In the genomic region with DNA sequence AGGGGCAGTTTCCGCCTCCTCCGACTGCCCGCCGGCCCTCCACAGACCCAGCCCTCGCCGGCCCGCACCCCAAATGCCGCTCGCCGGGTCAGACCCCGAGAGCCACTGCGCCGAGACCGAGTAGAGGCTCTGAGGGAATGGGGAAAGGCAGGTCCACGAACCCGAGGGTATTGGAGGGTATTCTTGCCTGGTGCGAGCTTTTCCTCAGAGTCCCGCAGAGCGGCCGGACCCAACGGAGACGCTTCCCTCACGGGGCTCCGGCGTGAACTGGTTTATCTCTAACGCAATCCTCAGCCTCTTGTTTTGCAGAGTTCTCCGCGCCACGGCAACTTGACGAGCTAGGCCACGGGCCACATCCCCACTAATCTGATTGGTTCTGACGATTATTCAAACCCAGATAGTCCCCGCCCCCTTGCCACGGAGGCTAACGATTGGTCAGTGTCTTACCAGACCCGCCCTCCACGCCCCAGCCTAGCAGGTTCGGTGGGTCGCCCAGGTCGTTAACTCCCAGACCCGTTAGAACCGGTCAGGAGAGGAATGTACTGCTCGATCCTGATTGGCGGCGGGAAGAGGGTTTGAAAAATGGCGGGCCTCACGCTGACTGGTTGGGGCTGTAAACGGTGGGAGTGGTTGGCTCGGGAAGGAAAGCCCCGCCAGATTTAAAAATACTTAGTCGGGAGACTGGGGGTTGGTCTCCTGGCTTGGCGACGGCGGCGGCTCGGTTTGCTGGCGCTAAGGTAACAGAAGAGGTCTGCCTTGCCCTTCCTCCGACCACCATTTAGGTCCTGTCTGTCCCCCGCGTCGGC, we compare ENCODE assay signal across 1 cellular context.
TF ChIP-seq lines count a peak whose summit lies in the region.

A gene (minus strand): TSS at position 274 of the 806 bp plus-strand sequence. CDS start 709 bp downstream, outside the sequence.

TF ChIP-seq in K562, 482 proteins besides CTCF, POLR2A, EP300 and RAD21 (continued from another document and continues in another):
- TF ChIP-seq, protein P1, sequence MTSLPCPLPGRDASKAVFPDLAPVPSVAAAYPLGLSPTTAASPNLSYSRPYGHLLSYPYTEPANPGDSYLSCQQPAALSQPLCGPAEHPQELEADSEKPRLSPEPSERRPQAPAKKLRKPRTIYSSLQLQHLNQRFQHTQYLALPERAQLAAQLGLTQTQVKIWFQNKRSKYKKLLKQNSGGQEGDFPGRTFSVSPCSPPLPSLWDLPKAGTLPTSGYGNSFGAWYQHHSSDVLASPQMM (CRISPR knock-in tag; IDR thresholded peaks at IDR 0.05) = no peak
- TF ChIP-seq, protein P2, sequence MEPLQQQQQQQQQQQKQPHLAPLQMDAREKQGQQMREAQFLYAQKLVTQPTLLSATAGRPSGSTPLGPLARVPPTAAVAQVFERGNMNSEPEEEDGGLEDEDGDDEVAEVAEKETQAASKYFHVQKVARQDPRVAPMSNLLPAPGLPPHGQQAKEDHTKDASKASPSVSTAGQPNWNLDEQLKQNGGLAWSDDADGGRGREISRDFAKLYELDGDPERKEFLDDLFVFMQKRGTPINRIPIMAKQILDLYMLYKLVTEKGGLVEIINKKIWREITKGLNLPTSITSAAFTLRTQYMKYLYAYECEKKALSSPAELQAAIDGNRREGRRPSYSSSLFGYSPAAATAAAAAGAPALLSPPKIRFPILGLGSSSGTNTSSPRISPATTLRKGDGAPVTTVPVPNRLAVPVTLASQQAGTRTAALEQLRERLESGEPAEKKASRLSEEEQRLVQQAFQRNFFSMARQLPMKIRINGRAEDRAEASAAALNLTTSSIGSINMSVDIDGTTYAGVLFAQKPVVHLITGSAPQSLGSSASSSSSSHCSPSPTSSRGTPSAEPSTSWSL (CRISPR knock-in tag; IDR thresholded peaks at IDR 0.05; ENCODE audit: borderline replicate concordance) = no peak
- no peak for TF ChIP-seq MXI1 (IDR thresholded peaks at IDR 0.05; ENCODE audit: low read depth, low read length)
- TF ChIP-seq, protein P3, sequence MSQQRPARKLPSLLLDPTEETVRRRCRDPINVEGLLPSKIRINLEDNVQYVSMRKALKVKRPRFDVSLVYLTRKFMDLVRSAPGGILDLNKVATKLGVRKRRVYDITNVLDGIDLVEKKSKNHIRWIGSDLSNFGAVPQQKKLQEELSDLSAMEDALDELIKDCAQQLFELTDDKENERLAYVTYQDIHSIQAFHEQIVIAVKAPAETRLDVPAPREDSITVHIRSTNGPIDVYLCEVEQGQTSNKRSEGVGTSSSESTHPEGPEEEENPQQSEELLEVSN (IDR thresholded peaks at IDR 0.05; ENCODE audit: borderline replicate concordance in 1 of 2, extremely low read depth in 1 of 2, insufficient read depth in 1 of 2, insufficient read length in 1 of 2, low read depth in 1 of 2, low read length in 1 of 2, poor library complexity in 1 of 2, severe bottlenecking in 1 of 2) = peak; percentile 45 to 85
- no peak for TF ChIP-seq MTA1 (IDR thresholded peaks at IDR 0.05; ENCODE audit: borderline replicate concordance)
- TF ChIP-seq ZNF830 (CRISPR knock-in tag; IDR thresholded peaks at IDR 0.05) = peak; percentile 89
- TF ChIP-seq, protein P4, sequence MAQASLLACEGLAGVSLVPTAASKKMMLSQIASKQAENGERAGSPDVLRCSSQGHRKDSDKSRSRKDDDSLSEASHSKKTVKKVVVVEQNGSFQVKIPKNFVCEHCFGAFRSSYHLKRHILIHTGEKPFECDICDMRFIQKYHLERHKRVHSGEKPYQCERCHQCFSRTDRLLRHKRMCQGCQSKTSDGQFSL (CRISPR knock-in tag; IDR thresholded peaks at IDR 0.05) = no peak
- TF ChIP-seq, protein P4 (tag; IDR thresholded peaks at IDR 0.05) = no peak
- no peak for TF ChIP-seq MTA2 (IDR thresholded peaks at IDR 0.05; ENCODE audit: low read depth)
- TF ChIP-seq HDAC3 (IDR thresholded peaks at IDR 0.05; ENCODE audit: borderline replicate concordance, partially characterized antibody) = no peak
- TF ChIP-seq, protein P5, sequence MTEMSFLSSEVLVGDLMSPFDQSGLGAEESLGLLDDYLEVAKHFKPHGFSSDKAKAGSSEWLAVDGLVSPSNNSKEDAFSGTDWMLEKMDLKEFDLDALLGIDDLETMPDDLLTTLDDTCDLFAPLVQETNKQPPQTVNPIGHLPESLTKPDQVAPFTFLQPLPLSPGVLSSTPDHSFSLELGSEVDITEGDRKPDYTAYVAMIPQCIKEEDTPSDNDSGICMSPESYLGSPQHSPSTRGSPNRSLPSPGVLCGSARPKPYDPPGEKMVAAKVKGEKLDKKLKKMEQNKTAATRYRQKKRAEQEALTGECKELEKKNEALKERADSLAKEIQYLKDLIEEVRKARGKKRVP (CRISPR knock-in tag; IDR thresholded peaks at IDR 0.05) = peak; percentile 54; the same call in 1 of the 2 replicates
- TF ChIP-seq ZNF695 (CRISPR knock-in tag; IDR thresholded peaks at IDR 0.05) = no peak
- TF ChIP-seq, protein P6, sequence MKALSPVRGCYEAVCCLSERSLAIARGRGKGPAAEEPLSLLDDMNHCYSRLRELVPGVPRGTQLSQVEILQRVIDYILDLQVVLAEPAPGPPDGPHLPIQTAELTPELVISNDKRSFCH (CRISPR knock-in tag; IDR thresholded peaks at IDR 0.05) = no peak
- TF ChIP-seq, protein P6 (tag; IDR thresholded peaks at IDR 0.05) = peak; percentile 70; the same call in 1 of the 2 replicates
- TF ChIP-seq, protein P7, sequence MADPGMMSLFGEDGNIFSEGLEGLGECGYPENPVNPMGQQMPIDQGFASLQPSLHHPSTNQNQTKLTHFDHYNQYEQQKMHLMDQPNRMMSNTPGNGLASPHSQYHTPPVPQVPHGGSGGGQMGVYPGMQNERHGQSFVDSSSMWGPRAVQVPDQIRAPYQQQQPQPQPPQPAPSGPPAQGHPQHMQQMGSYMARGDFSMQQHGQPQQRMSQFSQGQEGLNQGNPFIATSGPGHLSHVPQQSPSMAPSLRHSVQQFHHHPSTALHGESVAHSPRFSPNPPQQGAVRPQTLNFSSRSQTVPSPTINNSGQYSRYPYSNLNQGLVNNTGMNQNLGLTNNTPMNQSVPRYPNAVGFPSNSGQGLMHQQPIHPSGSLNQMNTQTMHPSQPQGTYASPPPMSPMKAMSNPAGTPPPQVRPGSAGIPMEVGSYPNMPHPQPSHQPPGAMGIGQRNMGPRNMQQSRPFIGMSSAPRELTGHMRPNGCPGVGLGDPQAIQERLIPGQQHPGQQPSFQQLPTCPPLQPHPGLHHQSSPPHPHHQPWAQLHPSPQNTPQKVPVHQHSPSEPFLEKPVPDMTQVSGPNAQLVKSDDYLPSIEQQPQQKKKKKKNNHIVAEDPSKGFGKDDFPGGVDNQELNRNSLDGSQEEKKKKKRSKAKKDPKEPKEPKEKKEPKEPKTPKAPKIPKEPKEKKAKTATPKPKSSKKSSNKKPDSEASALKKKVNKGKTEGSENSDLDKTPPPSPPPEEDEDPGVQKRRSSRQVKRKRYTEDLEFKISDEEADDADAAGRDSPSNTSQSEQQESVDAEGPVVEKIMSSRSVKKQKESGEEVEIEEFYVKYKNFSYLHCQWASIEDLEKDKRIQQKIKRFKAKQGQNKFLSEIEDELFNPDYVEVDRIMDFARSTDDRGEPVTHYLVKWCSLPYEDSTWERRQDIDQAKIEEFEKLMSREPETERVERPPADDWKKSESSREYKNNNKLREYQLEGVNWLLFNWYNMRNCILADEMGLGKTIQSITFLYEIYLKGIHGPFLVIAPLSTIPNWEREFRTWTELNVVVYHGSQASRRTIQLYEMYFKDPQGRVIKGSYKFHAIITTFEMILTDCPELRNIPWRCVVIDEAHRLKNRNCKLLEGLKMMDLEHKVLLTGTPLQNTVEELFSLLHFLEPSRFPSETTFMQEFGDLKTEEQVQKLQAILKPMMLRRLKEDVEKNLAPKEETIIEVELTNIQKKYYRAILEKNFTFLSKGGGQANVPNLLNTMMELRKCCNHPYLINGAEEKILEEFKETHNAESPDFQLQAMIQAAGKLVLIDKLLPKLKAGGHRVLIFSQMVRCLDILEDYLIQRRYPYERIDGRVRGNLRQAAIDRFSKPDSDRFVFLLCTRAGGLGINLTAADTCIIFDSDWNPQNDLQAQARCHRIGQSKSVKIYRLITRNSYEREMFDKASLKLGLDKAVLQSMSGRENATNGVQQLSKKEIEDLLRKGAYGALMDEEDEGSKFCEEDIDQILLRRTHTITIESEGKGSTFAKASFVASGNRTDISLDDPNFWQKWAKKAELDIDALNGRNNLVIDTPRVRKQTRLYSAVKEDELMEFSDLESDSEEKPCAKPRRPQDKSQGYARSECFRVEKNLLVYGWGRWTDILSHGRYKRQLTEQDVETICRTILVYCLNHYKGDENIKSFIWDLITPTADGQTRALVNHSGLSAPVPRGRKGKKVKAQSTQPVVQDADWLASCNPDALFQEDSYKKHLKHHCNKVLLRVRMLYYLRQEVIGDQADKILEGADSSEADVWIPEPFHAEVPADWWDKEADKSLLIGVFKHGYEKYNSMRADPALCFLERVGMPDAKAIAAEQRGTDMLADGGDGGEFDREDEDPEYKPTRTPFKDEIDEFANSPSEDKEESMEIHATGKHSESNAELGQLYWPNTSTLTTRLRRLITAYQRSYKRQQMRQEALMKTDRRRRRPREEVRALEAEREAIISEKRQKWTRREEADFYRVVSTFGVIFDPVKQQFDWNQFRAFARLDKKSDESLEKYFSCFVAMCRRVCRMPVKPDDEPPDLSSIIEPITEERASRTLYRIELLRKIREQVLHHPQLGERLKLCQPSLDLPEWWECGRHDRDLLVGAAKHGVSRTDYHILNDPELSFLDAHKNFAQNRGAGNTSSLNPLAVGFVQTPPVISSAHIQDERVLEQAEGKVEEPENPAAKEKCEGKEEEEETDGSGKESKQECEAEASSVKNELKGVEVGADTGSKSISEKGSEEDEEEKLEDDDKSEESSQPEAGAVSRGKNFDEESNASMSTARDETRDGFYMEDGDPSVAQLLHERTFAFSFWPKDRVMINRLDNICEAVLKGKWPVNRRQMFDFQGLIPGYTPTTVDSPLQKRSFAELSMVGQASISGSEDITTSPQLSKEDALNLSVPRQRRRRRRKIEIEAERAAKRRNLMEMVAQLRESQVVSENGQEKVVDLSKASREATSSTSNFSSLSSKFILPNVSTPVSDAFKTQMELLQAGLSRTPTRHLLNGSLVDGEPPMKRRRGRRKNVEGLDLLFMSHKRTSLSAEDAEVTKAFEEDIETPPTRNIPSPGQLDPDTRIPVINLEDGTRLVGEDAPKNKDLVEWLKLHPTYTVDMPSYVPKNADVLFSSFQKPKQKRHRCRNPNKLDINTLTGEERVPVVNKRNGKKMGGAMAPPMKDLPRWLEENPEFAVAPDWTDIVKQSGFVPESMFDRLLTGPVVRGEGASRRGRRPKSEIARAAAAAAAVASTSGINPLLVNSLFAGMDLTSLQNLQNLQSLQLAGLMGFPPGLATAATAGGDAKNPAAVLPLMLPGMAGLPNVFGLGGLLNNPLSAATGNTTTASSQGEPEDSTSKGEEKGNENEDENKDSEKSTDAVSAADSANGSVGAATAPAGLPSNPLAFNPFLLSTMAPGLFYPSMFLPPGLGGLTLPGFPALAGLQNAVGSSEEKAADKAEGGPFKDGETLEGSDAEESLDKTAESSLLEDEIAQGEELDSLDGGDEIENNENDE (IDR thresholded peaks at IDR 0.05; ENCODE audit: low read depth, low read length) = no peak
- peak; percentile 59; the same call in 1 of the 2 replicates for TF ChIP-seq ERF (CRISPR knock-in tag; IDR thresholded peaks at IDR 0.05)
- TF ChIP-seq MAFG (tag; conservative IDR thresholded peaks at IDR 0.05) = no peak
- TF ChIP-seq MTF1 (CRISPR knock-in tag; IDR thresholded peaks at IDR 0.05; ENCODE audit: borderline replicate concordance) = no peak
- TF ChIP-seq SNIP1 (IDR thresholded peaks at IDR 0.05; ENCODE audit: low read depth) = peak; percentile 43; the same call in 1 of the 2 replicates
- peak; percentile 97 for TF ChIP-seq TAF7 (tag; IDR thresholded peaks at IDR 0.05)
- TF ChIP-seq NR2C2 (CRISPR knock-in tag; IDR thresholded peaks at IDR 0.05) = peak; percentile 53; the same call in 1 of the 2 replicates
- TF ChIP-seq NR2C2 (tag; IDR thresholded peaks at IDR 0.05) = peak; percentile 65
- TF ChIP-seq ZNF408 (CRISPR knock-in tag; IDR thresholded peaks at IDR 0.05; ENCODE audit: low read depth) = no peak
- no peak for TF ChIP-seq SMARCC2 (IDR thresholded peaks at IDR 0.05; ENCODE audit: low read depth)
- TF ChIP-seq, protein P8, sequence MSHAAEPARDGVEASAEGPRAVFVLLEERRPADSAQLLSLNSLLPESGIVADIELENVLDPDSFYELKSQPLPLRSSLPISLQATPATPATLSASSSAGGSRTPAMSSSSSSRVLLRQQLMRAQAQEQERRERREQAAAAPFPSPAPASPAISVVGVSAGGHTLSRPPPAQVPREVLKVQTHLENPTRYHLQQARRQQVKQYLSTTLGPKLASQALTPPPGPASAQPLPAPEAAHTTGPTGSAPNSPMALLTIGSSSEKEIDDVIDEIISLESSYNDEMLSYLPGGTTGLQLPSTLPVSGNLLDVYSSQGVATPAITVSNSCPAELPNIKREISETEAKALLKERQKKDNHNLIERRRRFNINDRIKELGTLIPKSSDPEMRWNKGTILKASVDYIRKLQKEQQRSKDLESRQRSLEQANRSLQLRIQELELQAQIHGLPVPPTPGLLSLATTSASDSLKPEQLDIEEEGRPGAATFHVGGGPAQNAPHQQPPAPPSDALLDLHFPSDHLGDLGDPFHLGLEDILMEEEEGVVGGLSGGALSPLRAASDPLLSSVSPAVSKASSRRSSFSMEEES (CRISPR knock-in tag; IDR thresholded peaks at IDR 0.05) = no peak
- TF ChIP-seq E2F3 (CRISPR knock-in tag; IDR thresholded peaks at IDR 0.05) = peak; percentile 98
- TF ChIP-seq, protein P9, sequence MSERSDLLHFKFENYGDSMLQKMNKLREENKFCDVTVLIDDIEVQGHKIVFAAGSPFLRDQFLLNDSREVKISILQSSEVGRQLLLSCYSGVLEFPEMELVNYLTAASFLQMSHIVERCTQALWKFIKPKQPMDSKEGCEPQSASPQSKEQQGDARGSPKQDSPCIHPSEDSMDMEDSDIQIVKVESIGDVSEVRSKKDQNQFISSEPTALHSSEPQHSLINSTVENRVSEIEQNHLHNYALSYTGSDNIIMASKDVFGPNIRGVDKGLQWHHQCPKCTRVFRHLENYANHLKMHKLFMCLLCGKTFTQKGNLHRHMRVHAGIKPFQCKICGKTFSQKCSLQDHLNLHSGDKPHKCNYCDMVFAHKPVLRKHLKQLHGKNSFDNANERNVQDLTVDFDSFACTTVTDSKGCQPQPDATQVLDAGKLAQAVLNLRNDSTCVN (CRISPR knock-in tag; IDR thresholded peaks at IDR 0.05) = 0 out of 2 replicates have a peak, but pooled peaks have one; percentile 64
- no peak for TF ChIP-seq KLF10 (CRISPR knock-in tag; IDR thresholded peaks at IDR 0.05)
- TF ChIP-seq, protein P10, sequence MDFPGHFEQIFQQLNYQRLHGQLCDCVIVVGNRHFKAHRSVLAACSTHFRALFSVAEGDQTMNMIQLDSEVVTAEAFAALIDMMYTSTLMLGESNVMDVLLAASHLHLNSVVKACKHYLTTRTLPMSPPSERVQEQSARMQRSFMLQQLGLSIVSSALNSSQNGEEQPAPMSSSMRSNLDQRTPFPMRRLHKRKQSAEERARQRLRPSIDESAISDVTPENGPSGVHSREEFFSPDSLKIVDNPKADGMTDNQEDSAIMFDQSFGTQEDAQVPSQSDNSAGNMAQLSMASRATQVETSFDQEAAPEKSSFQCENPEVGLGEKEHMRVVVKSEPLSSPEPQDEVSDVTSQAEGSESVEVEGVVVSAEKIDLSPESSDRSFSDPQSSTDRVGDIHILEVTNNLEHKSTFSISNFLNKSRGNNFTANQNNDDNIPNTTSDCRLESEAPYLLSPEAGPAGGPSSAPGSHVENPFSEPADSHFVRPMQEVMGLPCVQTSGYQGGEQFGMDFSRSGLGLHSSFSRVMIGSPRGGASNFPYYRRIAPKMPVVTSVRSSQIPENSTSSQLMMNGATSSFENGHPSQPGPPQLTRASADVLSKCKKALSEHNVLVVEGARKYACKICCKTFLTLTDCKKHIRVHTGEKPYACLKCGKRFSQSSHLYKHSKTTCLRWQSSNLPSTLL (IDR thresholded peaks at IDR 0.05) = no peak
- TF ChIP-seq NFATC3 (IDR thresholded peaks at IDR 0.05) = no peak
- TF ChIP-seq CBX3 (IDR thresholded peaks at IDR 0.05; ENCODE audit: borderline replicate concordance in 1 of 2, low read length in 2 of 2) = peak in 1 of 2 experiments; percentile 48; a peak in 1 of 3 replicates
